In the genomic region with DNA sequence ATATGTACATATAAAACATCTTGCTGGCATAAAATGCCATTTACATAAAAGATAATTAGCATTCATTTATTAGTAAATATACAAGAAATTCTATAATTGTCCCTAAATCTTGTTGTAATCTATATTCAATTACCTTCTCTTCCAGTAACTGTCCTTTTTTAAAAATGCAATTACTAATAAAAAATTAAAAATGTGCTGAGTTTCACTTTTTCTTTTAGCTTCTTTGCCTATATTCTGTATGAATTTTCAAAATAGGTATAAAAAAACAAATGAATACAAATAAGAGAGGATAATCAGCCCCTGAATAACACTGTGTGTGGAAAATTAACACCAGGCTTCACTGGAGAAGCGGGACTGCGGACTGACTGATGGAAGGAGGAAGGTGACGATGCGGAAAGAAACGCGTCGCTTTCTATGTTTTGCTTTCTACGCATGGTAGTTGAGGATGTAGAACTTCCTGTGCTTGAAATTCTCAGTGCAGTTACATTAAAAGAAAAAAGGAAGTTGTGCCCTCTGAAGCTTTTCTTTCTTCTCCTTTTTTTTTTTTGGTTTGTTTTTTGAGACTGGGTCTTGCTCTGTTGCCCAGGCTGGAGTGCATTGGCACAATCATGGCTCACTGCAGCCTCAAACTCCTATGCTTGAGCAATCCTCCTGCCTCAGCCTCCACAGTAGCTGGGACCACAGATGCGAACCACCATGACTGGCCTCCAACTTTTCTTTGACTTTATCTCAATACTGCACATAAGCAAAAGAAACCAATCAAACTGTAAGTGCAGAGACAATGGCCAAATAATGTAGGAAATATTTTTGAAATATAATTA, we compare ENCODE assay signal across 8 cellular contexts. TPM values are rescaled to one million over a fixed set of nuclear protein-coding genes. Genes with fewer than 3 reads are reported as not detected.
DNase-seq lines count a peak whose midpoint lies in the region; ATAC-seq and TF ChIP-seq lines count a peak whose summit lies in the region.

No MANE protein-coding gene starts in this region.

- in situ Hi-C loops in ACHN (cut with HindIII; ENCODE audit: low pct_ligation_motif_present, low pct_unique_long_range_greater_than_20kb, low sequenced_read_pairs): no loop called here
- in situ Hi-C loops in GM23248 (cut with MboI): no loop called here

- H3K9ac ChIP-seq in GM23248: no peak overlapping the region

- H3K9me3 Mint-ChIP-seq in T-cell: no peaks in the 10 kb centered on the region

- H3K27ac Mint-ChIP-seq in T-cell: peak overlapping the region; percentile 66 to 90

- ATAC-seq in GM18508 (IDR thresholded peaks at IDR 0.05; ENCODE audit: insufficient read depth, unreplicated experiment) (peak; percentile 49), HG02840 (IDR thresholded peaks at IDR 0.05; ENCODE audit: low FRiP score, unreplicated experiment) (peak; percentile 79), T-cell (replicated peaks in 1 of 4) (peak; percentile 73 to 90 (median 86)), lower lobe of right lung (peak; percentile 47 to 61)

- peaks cover 4% of the 10 kb centered on the region; the same call in 1 of the 2 replicates for H3K9me2 ChIP-seq in GM23248 (ENCODE audit: insufficient read depth)

- CTCF ChIA-PET in T-cell (lab: Charles Lee): interaction anchor here (0.6 to 0.7 kb wide), 2 partner anchors 37 to 53 kb away, joined by 3 to 4 read pairs; no protein-coding TSS in a partner anchor

- peaks cover 11% of the 10 kb centered on the region for H3F3A ChIP-seq in GM23248 (ENCODE audit: insufficient read depth)

- H3K4me1 ChIP-seq in lower lobe of right lung (no peaks in the 10 kb centered on the region), ovary (ENCODE audit: insufficient read depth) (no peaks in the 10 kb centered on the region), GM23248 (ENCODE audit: insufficient read depth) (peaks cover 5% of the 10 kb centered on the region)

- peaks cover 9 to 11% of the 10 kb centered on the region in 2 donors for H3K27me3 Mint-ChIP-seq in T-cell

- H3K4me1 Mint-ChIP-seq in T-cell: peaks cover 0 to 16% (median 16%) of the 10 kb centered on the region in 3 donors

- DNase-seq in T-cell: peak in 17 of 34 experiments; percentile 3 to 38 (median 15)
- no peak for DNase-seq in lower lobe of right lung
- no peak for DNase-seq in NCI-H2107 (lab: John Stamatoyannopoulos, UW)
- no peak for DNase-seq in ovary
- no peak for DNase-seq in ACHN
- no peak for DNase-seq in GM23248

- H3K9me3 ChIP-seq in lower lobe of right lung: no peaks in the 10 kb centered on the region
- H3K9me3 ChIP-seq in ovary: no peaks in the 10 kb centered on the region
- H3K9me3 ChIP-seq in GM23248 (ENCODE audit: low read depth): no peaks in the 10 kb centered on the region

- H3K27ac ChIP-seq in lower lobe of right lung (no peak overlapping the region), ovary (no peak overlapping the region), GM23248 (no peak overlapping the region)

- H3K4me2 ChIP-seq in GM23248 (ENCODE audit: unreplicated experiment): no peak overlapping the region

- WGBS in ovary, 3 donors: 90 to 92% (median 91%) methylated on average over 9 of the region's 9 CpGs
- WGBS in GM23248 (ENCODE audit: low coverage in 1 of 2, low lambda C conversion rate in 2 of 2, missing lambda C conversion rate in 2 of 2), 2 experiments: 95 to 98% methylated on average over 9 of the region's 9 CpGs

- H3K79me2 ChIP-seq in GM23248 (ENCODE audit: insufficient read depth): no peaks in the 10 kb centered on the region

- TF ChIP-seq CTCF in lower lobe of right lung (IDR thresholded peaks at IDR 0.05) (no peak), ovary (IDR thresholded peaks at IDR 0.05) (no peak)

- no peaks in the 10 kb centered on the region for H3K36me3 Mint-ChIP-seq in T-cell

- H3K4me3 Mint-ChIP-seq in T-cell: peak overlapping the region; percentile 72 to 83 (median 82)

- TF ChIP-seq POLR2A in ovary (IDR thresholded peaks at IDR 0.05): no peak

- POLR2A ChIA-PET in T-cell (lab: Charles Lee): interaction anchor here (0.6 kb wide), 2 partner anchors 27 to 47 kb away, joined by 3 read pairs; no protein-coding TSS in a partner anchor

- peak overlapping the region; percentile 18 for H3K4me3 ChIP-seq in lower lobe of right lung
- H3K4me3 ChIP-seq in ovary: no peak overlapping the region
- no peak overlapping the region for H3K4me3 ChIP-seq in GM23248

- no peak for TF ChIP-seq EP300 in ovary (IDR thresholded peaks at IDR 0.05)

- intact Hi-C loops in lower lobe of right lung (cut with DNase I) (no loop called here), ovary (cut with DNase I) (no loop called here)

- no peak overlapping the region for H2AFZ ChIP-seq in GM23248

- no peaks in the 10 kb centered on the region for H3K36me3 ChIP-seq in lower lobe of right lung
- H3K36me3 ChIP-seq in ovary: no peaks in the 10 kb centered on the region
- H3K36me3 ChIP-seq in GM23248 (ENCODE audit: low read depth): no peaks in the 10 kb centered on the region

- H3K27me3 ChIP-seq in lower lobe of right lung (ENCODE audit: low read depth) (peaks cover 4% of the 10 kb centered on the region), ovary (no peaks in the 10 kb centered on the region), GM23248 (replicated peaks; ENCODE audit: insufficient read depth) (no peaks in the 10 kb centered on the region)

- H4K20me1 ChIP-seq in GM23248 (ENCODE audit: insufficient read depth): no peaks in the 10 kb centered on the region

RNA-seq across cellular contexts. Expression of a gene that starts 7.4 kb away (rescaled TPM):
- total RNA-seq in T-cell (10 to 100 TPM; 44.5 to 56.0 (median 50.9) TPM), lower lobe of right lung (68.9 TPM), ovary (10 to 100 TPM; 48.4 to 93.6 (median 83.5) TPM)
- polyA plus RNA-seq in ovary (10 to 100 TPM; 50.7 to 92.4 TPM), GM23248 (2016; fragmentation: Nextera tagmentation; extraction: Ambion mirVana) (47.1 and 47.9 TPM in 2 replicates)
- total RNA-seq in GM23248 (2014; rRNA removed; shearing (Covaris generic)): 63.4 and 66.0 TPM in 2 replicates
